10 cellular contexts compared by ENCODE assay signal in the genomic region with DNA sequence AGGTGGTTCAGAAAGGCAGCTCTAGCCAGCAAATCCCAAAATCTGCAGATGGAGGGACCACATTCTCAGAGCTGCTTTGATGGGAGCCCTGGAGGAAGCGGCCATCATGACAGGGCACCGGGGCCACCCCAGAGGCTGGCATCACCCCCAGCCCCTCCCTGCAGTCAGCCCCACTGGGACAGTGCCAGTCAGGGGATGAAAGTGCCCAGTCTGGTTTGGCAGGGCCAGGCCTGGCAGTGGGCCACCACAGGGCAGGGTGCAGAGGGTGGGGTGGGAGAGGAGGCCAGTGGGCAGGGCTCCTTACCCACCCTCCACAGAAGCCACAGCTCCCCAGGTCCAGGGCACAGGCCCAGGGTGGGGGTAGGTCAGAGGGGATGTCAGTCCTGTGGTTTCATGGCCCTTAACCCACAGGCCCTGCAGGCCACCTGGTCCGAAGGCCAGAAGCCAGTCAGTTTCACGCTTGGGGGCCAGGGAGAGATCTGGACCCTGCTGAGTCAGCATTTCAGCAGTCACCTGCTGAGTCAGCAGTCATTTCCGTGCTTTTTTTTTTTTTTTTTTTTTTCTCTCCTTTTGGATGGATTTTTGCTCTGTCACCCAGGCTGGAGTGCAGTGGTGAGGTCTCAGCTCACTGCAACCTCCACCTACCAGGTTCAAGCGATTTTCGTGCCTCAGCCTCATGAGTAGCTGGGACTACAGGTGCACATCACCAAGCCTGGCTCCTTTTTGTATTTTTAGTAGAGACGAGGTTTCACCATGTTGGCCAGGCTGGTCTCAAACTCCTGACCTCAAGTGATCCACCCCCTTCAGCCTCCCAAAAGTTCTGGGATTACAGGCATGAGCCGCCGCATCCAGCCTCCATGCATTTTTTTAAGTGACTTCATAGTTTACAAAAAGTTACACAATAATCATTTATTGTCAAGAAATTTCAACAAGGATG. TPM values are rescaled to one million over a fixed set of nuclear protein-coding genes. Genes with fewer than 3 reads are reported as not detected.
DNase-seq lines count a peak whose midpoint lies in the region; ATAC-seq and TF ChIP-seq lines count a peak whose summit lies in the region.
"Had no signal": no experiment of that assay in that cellular context is flagged by ENCODE, and none has a peak within 500 bp of the region (broad histone marks: within the 10 kb centered on the region; RNA-seq: fewer than 3 reads in every experiment).

No MANE protein-coding gene starts in this region.

- no peak for TF ChIP-seq EP300 in gastroesophageal sphincter (IDR thresholded peaks at IDR 0.05)

- no peaks in the 10 kb centered on the region for H3K27me3 ChIP-seq in adrenal gland
- H3K27me3 ChIP-seq in gastroesophageal sphincter: peaks cover 47% of the 10 kb centered on the region
- no peaks in the 10 kb centered on the region for H3K27me3 ChIP-seq in naive thymus-derived CD4-positive, alpha-beta T cell (ENCODE audit: control insufficient read depth in 2 of 2, insufficient read depth in 2 of 2, low read length in 2 of 2)

- no peak overlapping the region for H3K4me3 Mint-ChIP-seq in stimulated activated naive CD8-positive, alpha-beta T cell treated with anti-CD3 and anti-CD28 coated beads, Interleukin-15, amount 100 ng/mL, for 72 hours
- no peak overlapping the region for H3K4me3 Mint-ChIP-seq in naive thymus-derived CD4-positive, alpha-beta T cell
- H3K4me3 Mint-ChIP-seq: CD8-positive, alpha-beta memory T cell had no signal

- CTCF ChIA-PET in naive thymus-derived CD4-positive, alpha-beta T cell (lab: Charles Lee): interaction anchor here (0.6 kb wide), 1 partner anchor 948 kb away, joined by 8 read pairs; no protein-coding TSS in a partner anchor

- H3K27me3 Mint-ChIP-seq in stimulated activated naive CD8-positive, alpha-beta T cell treated with anti-CD3 and anti-CD28 coated beads, Interleukin-15, amount 100 ng/mL, for 72 hours: peaks cover 34% of the 10 kb centered on the region
- peaks cover 0 to 15% (median 11%) of the 10 kb centered on the region in 5 donors for H3K27me3 Mint-ChIP-seq in naive thymus-derived CD4-positive, alpha-beta T cell

- TF ChIP-seq CTCF in adrenal gland (IDR thresholded peaks at IDR 0.05) (no peak), gastroesophageal sphincter (IDR thresholded peaks at IDR 0.05) (no peak)

- TF ChIP-seq POLR2A in adrenal gland (IDR thresholded peaks at IDR 0.05) (no peak), gastroesophageal sphincter (IDR thresholded peaks at IDR 0.05) (no peak)

- H3K27ac Mint-ChIP-seq in stimulated activated naive CD8-positive, alpha-beta T cell treated with anti-CD3 and anti-CD28 coated beads, Interleukin-15, amount 100 ng/mL, for 72 hours: no peak overlapping the region
- no peak overlapping the region for H3K27ac Mint-ChIP-seq in naive thymus-derived CD4-positive, alpha-beta T cell
- H3K27ac Mint-ChIP-seq: CD8-positive, alpha-beta memory T cell had no signal

- no peaks in the 10 kb centered on the region for H3K9me3 Mint-ChIP-seq in stimulated activated naive CD8-positive, alpha-beta T cell treated with anti-CD3 and anti-CD28 coated beads, Interleukin-15, amount 100 ng/mL, for 72 hours
- no peaks in the 10 kb centered on the region for H3K9me3 Mint-ChIP-seq in naive thymus-derived CD4-positive, alpha-beta T cell
- H3K9me3 Mint-ChIP-seq: CD8-positive, alpha-beta memory T cell had no signal

- peaks cover 5% of the 10 kb centered on the region for H3K4me1 Mint-ChIP-seq in stimulated activated naive CD8-positive, alpha-beta T cell treated with anti-CD3 and anti-CD28 coated beads, Interleukin-15, amount 100 ng/mL, for 72 hours
- peaks cover 0 to 5% (median 0%) of the 10 kb centered on the region in 7 donors for H3K4me1 Mint-ChIP-seq in naive thymus-derived CD4-positive, alpha-beta T cell
- H3K4me1 Mint-ChIP-seq: CD8-positive, alpha-beta memory T cell had no signal

- H3K36me3 ChIP-seq in adrenal gland (replicated peaks in 1 of 2): no peaks in the 10 kb centered on the region
- H3K36me3 ChIP-seq in gastroesophageal sphincter: peaks cover 0 to 22% of the 10 kb centered on the region in 2 donors
- no peaks in the 10 kb centered on the region for H3K36me3 ChIP-seq in naive thymus-derived CD4-positive, alpha-beta T cell (ENCODE audit: control insufficient read depth in 2 of 3, insufficient read depth in 3 of 3, low read length in 3 of 3)

- no peaks in the 10 kb centered on the region for H3K36me3 Mint-ChIP-seq in naive thymus-derived CD4-positive, alpha-beta T cell
- H3K36me3 Mint-ChIP-seq: CD8-positive, alpha-beta memory T cell had no signal

- no peak overlapping the region for H3K4me3 ChIP-seq in adrenal gland
- H3K4me3 ChIP-seq in gastroesophageal sphincter: no peak overlapping the region
- H3K4me3 ChIP-seq in naive thymus-derived CD4-positive, alpha-beta T cell (ENCODE audit: low read length): no peak overlapping the region

- peak; percentile 48 for ATAC-seq in stimulated activated naive CD8-positive, alpha-beta T cell treated with anti-CD3 and anti-CD28 coated beads, Interleukin-15, amount 100 ng/mL, for 72 hours
- no peak for ATAC-seq in stimulated activated naive CD8-positive, alpha-beta T cell treated with anti-CD3 and anti-CD28 coated beads, Interleukin-15, Interleukin-2, amounts not matched to agents 100 U/mL and 50 U/mL, for 24 hours
- ATAC-seq in gastroesophageal sphincter (no peak), HG02852 (IDR thresholded peaks at IDR 0.05; ENCODE audit: unreplicated experiment) (no peak)
- ATAC-seq in naive thymus-derived CD4-positive, alpha-beta T cell: no peak

- no peak overlapping the region for H3K27ac ChIP-seq in adrenal gland
- H3K27ac ChIP-seq in gastroesophageal sphincter: no peak overlapping the region
- H3K27ac ChIP-seq in naive thymus-derived CD4-positive, alpha-beta T cell (ENCODE audit: low read depth, low read length): no peak overlapping the region

- intact Hi-C loops in adrenal gland (cut with DNase I): no loop called here
- intact Hi-C loops in naive thymus-derived CD4-positive, alpha-beta T cell (cut with micrococcal nuclease): no loop called here

- WGBS in adrenal gland, 4 donors: 38 to 51% (median 43%) methylated on average over 8 to 10 of the region's 10 CpGs
- 29 to 31% methylated on average over 6 to 8 of the region's 10 CpGs for WGBS in gastroesophageal sphincter (ENCODE audit: low coverage in 1 of 2), 2 donors

- H3K9me3 ChIP-seq in adrenal gland (replicated peaks in 1 of 3) (no peaks in the 10 kb centered on the region), gastroesophageal sphincter (no peaks in the 10 kb centered on the region)
- no peaks in the 10 kb centered on the region for H3K9me3 ChIP-seq in naive thymus-derived CD4-positive, alpha-beta T cell (ENCODE audit: control insufficient read depth in 2 of 3, low read length in 3 of 3)

- DNase-seq in stimulated activated naive CD8-positive, alpha-beta T cell treated with anti-CD3 and anti-CD28 coated beads, Interleukin-15, amount 100 ng/mL, for 72 hours: no peak
- DNase-seq in stimulated activated naive CD8-positive, alpha-beta T cell treated with anti-CD3 and anti-CD28 coated beads, Interleukin-15, Interleukin-2, amounts not matched to agents 100 U/mL and 50 U/mL, for 24 hours: no peak
- DNase-seq in adrenal gland (peak in 6 of 7 donors; percentile 57 to 78 (median 66)), kidney tubule cell (ENCODE audit: low spot score) (peak; percentile 80), pons (ENCODE audit: low spot score) (no peak)
- no peak for DNase-seq in naive thymus-derived CD4-positive, alpha-beta T cell
- DNase-seq: CD8-positive, alpha-beta memory T cell; NCI-H1694 treated with DMSO at 0.1 percent for 48 hours had no signal

- H3K4me1 ChIP-seq in adrenal gland (replicated peaks in 1 of 2): peaks cover 5 to 11% of the 10 kb centered on the region in 2 donors
- peaks cover 0 to 21% (median 5%) of the 10 kb centered on the region in 3 donors for H3K4me1 ChIP-seq in gastroesophageal sphincter
- no peaks in the 10 kb centered on the region for H3K4me1 ChIP-seq in naive thymus-derived CD4-positive, alpha-beta T cell (ENCODE audit: control insufficient read depth in 2 of 2, insufficient read depth in 2 of 2, low read length in 2 of 2)

- POLR2A ChIA-PET in naive thymus-derived CD4-positive, alpha-beta T cell (lab: Charles Lee): no interaction called here

RNA-seq across cellular contexts. Expression of a gene that starts 10.4 kb away (rescaled TPM):
- total RNA-seq in adrenal gland (10 to 100 TPM in 7 of 8 donors, 1 to 10 TPM in 1; 8.8 to 36.1 (median 20.5) TPM), gastroesophageal sphincter (1 to 10 TPM; 3.0 to 8.8 (median 5.0) TPM)
- polyA plus RNA-seq in adrenal gland: 10 to 100 TPM in 2 of 3 donors, 1 to 10 TPM in 1; 3.5 to 33.1 (median 29.2) TPM
- 10 to 100 TPM in 1 of 5 experiments, 1 to 10 TPM in 4; 4.0 to 27.4 (median 6.2) TPM for total RNA-seq in naive thymus-derived CD4-positive, alpha-beta T cell
- 1 to 10 TPM; 3.4 to 5.2 TPM for polyA plus RNA-seq in naive thymus-derived CD4-positive, alpha-beta T cell

RNA-seq across cellular contexts. Expression of a gene that starts 19.3 kb away (rescaled TPM):
- total RNA-seq in adrenal gland (10 to 100 TPM; 55.8 to 98.8 (median 85.6) TPM), gastroesophageal sphincter (10 to 100 TPM; 27.5 to 42.9 (median 29.3) TPM)
- polyA plus RNA-seq in adrenal gland: 100 to 1,000 TPM in 2 of 3 donors, 10 to 100 TPM in 1; 60.7 to 159 (median 141) TPM
- total RNA-seq in naive thymus-derived CD4-positive, alpha-beta T cell: 10 to 100 TPM; 21.3 to 83.8 (median 26.6) TPM
- polyA plus RNA-seq in naive thymus-derived CD4-positive, alpha-beta T cell: 10 to 100 TPM; 46.3 to 51.7 TPM

RNA-seq across cellular contexts. Expression of a gene that starts 38.6 kb away (rescaled TPM):
- total RNA-seq in adrenal gland (100 to 1,000 TPM in 3 of 8 donors, 10 to 100 TPM in 5; 84.5 to 167 (median 95.7) TPM), gastroesophageal sphincter (10 to 100 TPM; 51.5 to 90.5 (median 66.6) TPM)
- 100 to 1,000 TPM; 130 to 384 (median 300) TPM for polyA plus RNA-seq in adrenal gland
- total RNA-seq in naive thymus-derived CD4-positive, alpha-beta T cell: 100 to 1,000 TPM; 108 to 174 (median 153) TPM
- polyA plus RNA-seq in naive thymus-derived CD4-positive, alpha-beta T cell: 10 to 100 TPM; 19.8 to 40.3 TPM

RNA-seq across cellular contexts. Expression of a gene that starts 38.9 kb away (rescaled TPM):
- total RNA-seq in adrenal gland (10 to 100 TPM; 22.2 to 40.3 (median 29.7) TPM), gastroesophageal sphincter (10 to 100 TPM; 26.2 to 52.8 (median 30.2) TPM)
- polyA plus RNA-seq in adrenal gland: 100 to 1,000 TPM in 1 of 3 donors, 10 to 100 TPM in 2; 18.5 to 105 (median 79.8) TPM
- 10 to 100 TPM; 12.0 to 30.6 (median 30.1) TPM for total RNA-seq in naive thymus-derived CD4-positive, alpha-beta T cell
- polyA plus RNA-seq in naive thymus-derived CD4-positive, alpha-beta T cell: 10 to 100 TPM; 33.6 to 35.3 TPM

RNA-seq across cellular contexts. Expression of a gene that starts 55.9 kb away (rescaled TPM):
- total RNA-seq in adrenal gland (10 to 100 TPM in 7 of 8 donors, 1 to 10 TPM in 1; 7.5 to 23.5 (median 15.9) TPM), gastroesophageal sphincter (10 to 100 TPM in 2 of 4 donors, 1 to 10 TPM in 2; 8.2 to 16.1 (median 11.4) TPM)
- polyA plus RNA-seq in adrenal gland: 10 to 100 TPM; 12.6 to 46.0 (median 15.0) TPM
- 10 to 100 TPM; 16.3 to 33.5 (median 27.1) TPM for total RNA-seq in naive thymus-derived CD4-positive, alpha-beta T cell
- polyA plus RNA-seq in naive thymus-derived CD4-positive, alpha-beta T cell: 10 to 100 TPM; 10.0 to 26.0 TPM

Comparison
In these comparisons a context has a peak if more than half of its experiments do, and no peak if none do; other contexts are left out.
1. DNase-seq: peak in adrenal gland (6 of 7) and kidney tubule cell (single experiment); none in stimulated activated naive CD8-positive, alpha-beta T cell treated with anti-CD3 and anti-CD28 coated beads, Interleukin-15, amount 100 ng/mL, for 72 hours (0 of 2), stimulated activated naive CD8-positive, alpha-beta T cell treated with anti-CD3 and anti-CD28 coated beads, Interleukin-15, Interleukin-2, amounts not matched to agents 100 U/mL and 50 U/mL, for 24 hours (single experiment), pons (single experiment) and naive thymus-derived CD4-positive, alpha-beta T cell (0 of 9).